Comparison of ENCODE assay signal across 3 cellular contexts in genomic region chr11:75553889-75554257, GRCh38.
TF ChIP-seq lines count a peak whose summit lies in the region.

No MANE protein-coding gene starts in this region.

TF ChIP-seq in SK-N-SH, 30 proteins besides CTCF, POLR2A, EP300 and RAD21:
- TF ChIP-seq GATA2 (CRISPR knock-in tag; IDR thresholded peaks at IDR 0.05) = no peak
- no peak for TF ChIP-seq IRF3 (IDR thresholded peaks at IDR 0.05; ENCODE audit: low read depth, low read length)
- no peak for TF ChIP-seq RCOR1 (IDR thresholded peaks at IDR 0.05; ENCODE audit: low read length)
- TF ChIP-seq, protein P1, sequence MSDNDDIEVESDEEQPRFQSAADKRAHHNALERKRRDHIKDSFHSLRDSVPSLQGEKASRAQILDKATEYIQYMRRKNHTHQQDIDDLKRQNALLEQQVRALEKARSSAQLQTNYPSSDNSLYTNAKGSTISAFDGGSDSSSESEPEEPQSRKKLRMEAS (IDR thresholded peaks at IDR 0.05; ENCODE audit: low read depth) = no peak
- no peak for TF ChIP-seq SMC3 (IDR thresholded peaks at IDR 0.05; ENCODE audit: low read depth, low read length)
- TF ChIP-seq, protein P2, sequence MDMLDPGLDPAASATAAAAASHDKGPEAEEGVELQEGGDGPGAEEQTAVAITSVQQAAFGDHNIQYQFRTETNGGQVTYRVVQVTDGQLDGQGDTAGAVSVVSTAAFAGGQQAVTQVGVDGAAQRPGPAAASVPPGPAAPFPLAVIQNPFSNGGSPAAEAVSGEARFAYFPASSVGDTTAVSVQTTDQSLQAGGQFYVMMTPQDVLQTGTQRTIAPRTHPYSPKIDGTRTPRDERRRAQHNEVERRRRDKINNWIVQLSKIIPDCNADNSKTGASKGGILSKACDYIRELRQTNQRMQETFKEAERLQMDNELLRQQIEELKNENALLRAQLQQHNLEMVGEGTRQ (IDR thresholded peaks at IDR 0.05; ENCODE audit: borderline replicate concordance, low read depth, low read length) = no peak
- TF ChIP-seq MXI1 (IDR thresholded peaks at IDR 0.05; ENCODE audit: low read depth, low read length) = no peak
- TF ChIP-seq POLR2AphosphoS5 (IDR thresholded peaks at IDR 0.05; ENCODE audit: low read depth, low read length) = no peak
- TF ChIP-seq FOSL2 (IDR thresholded peaks at IDR 0.05; ENCODE audit: borderline replicate concordance, low read depth) = no peak
- TF ChIP-seq CHD2 (IDR thresholded peaks at IDR 0.05; ENCODE audit: low read length, partially characterized antibody) = no peak
- TF ChIP-seq, protein P3, sequence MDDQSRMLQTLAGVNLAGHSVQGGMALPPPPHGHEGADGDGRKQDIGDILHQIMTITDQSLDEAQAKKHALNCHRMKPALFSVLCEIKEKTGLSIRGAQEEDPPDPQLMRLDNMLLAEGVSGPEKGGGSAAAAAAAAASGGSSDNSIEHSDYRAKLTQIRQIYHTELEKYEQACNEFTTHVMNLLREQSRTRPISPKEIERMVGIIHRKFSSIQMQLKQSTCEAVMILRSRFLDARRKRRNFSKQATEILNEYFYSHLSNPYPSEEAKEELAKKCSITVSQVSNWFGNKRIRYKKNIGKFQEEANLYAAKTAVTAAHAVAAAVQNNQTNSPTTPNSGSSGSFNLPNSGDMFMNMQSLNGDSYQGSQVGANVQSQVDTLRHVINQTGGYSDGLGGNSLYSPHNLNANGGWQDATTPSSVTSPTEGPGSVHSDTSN (IDR thresholded peaks at IDR 0.05) = no peak
- no peak for TF ChIP-seq TAF1 (IDR thresholded peaks at IDR 0.05; ENCODE audit: borderline replicate concordance, low read depth, low read length)
- no peak for TF ChIP-seq FOXM1 (IDR thresholded peaks at IDR 0.05; ENCODE audit: low read depth)
- TF ChIP-seq USF1 (IDR thresholded peaks at IDR 0.05; ENCODE audit: borderline replicate concordance, low read depth) = no peak
- TF ChIP-seq ELF1 (IDR thresholded peaks at IDR 0.05) = no peak
- TF ChIP-seq SIN3A (IDR thresholded peaks at IDR 0.05; ENCODE audit: borderline replicate concordance, low read depth, low read length) = no peak

TF ChIP-seq in SK-N-SH treated with all-trans-retinoic acid at 6 μM for 48 hours, 23 proteins besides CTCF, POLR2A, EP300 and RAD21:
- TF ChIP-seq ZFP30 (CRISPR knock-in tag; IDR thresholded peaks at IDR 0.05) = no peak
- no peak for TF ChIP-seq BACH2 (CRISPR knock-in tag; IDR thresholded peaks at IDR 0.05; ENCODE audit: borderline replicate concordance)
- TF ChIP-seq ZNF70 (CRISPR knock-in tag; IDR thresholded peaks at IDR 0.05) = no peak
- TF ChIP-seq RARB (CRISPR knock-in tag; IDR thresholded peaks at IDR 0.05) = no peak
- no peak for TF ChIP-seq POU6F1 (CRISPR knock-in tag; IDR thresholded peaks at IDR 0.05; ENCODE audit: borderline replicate concordance, low read depth)
- TF ChIP-seq ZC3H10 (CRISPR knock-in tag; IDR thresholded peaks at IDR 0.05) = no peak
- no peak for TF ChIP-seq ZNF565 (CRISPR knock-in tag; conservative IDR thresholded peaks at IDR 0.05; ENCODE audit: low read depth)
- no peak for TF ChIP-seq CREB5 (CRISPR knock-in tag; IDR thresholded peaks at IDR 0.05; ENCODE audit: low read depth)

TF ChIP-seq in endothelial cell of umbilical vein, 7 proteins besides CTCF, POLR2A, EP300 and RAD21:
- TF ChIP-seq MYC (IDR thresholded peaks at IDR 0.05; ENCODE audit: low read depth, low read length) (no peak), POLR2AphosphoS5 (IDR thresholded peaks at IDR 0.05; ENCODE audit: insufficient read depth, low read depth, low read length) (no peak), EZH2 (IDR thresholded peaks at IDR 0.05; ENCODE audit: borderline replicate concordance, low read depth, low read length, severe bottlenecking) (no peak), GATA2 (IDR thresholded peaks at IDR 0.05; ENCODE audit: insufficient read depth, insufficient read length, low read depth, low read length) (no peak), FOS (IDR thresholded peaks at IDR 0.05; ENCODE audit: borderline replicate concordance, insufficient read depth, low read length) (no peak), JUN (IDR thresholded peaks at IDR 0.05; ENCODE audit: borderline replicate concordance, insufficient read depth, insufficient read length, low read depth) (no peak)
- TF ChIP-seq, protein P1 (IDR thresholded peaks at IDR 0.05; ENCODE audit: insufficient read depth, insufficient read length) = no peak
